ENCODE assay signal across 12 cellular contexts in the genomic region with DNA sequence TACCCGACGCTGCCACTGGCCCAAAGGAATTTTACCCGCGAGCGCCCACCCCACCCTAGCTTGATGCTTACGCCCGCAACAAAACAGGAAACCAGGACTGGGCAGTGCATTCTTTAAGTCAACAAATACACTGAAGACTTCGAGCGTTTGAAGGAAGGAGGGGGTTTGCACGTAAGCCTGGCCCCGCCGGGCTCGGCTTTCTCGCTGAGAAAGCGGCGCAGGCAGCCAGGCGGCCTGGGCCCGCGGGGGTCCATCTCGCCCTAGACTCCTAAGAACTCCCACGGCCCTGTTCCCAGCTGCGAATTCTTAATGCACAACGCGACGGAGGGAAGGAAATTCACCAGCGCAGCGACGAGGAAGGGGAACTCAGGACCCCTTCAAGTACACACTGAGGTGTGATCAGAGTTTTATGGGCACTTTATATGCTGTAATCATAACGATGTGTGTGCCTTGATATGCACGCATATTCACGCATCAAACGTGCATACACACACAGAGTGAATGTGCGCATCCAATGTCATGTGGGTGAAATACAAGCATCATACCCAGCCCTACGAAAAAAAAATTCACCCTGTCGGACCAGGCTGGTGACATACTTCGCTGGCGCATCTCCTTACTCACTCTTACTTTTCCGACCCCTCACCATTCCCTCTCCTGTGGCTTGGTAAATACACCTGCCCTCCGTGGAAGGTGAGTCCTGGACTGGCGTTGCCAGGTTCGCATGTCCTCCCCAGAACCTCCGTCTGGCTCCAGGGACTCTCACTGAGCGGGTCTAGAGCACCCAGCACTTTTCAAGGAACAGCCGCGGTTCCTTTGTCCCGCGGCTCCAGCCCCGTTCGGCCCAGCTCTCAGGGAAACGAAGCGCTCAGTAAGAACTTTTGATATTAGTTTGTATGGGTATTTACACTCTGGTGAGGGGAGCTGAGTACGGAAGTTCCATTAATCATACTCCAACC. TPM values are rescaled to one million over a fixed set of nuclear protein-coding genes. Genes with fewer than 3 reads are reported as not detected.
DNase-seq lines count a peak whose midpoint lies in the region; ATAC-seq and TF ChIP-seq lines count a peak whose summit lies in the region.
"Had no signal": no experiment of that assay in that cellular context is flagged by ENCODE, and none has a peak within 500 bp of the region (broad histone marks: within the 10 kb centered on the region; RNA-seq: fewer than 3 reads in every experiment).

No MANE protein-coding gene starts in this region.

- H3K27me3 ChIP-seq in GM23248 (replicated peaks; ENCODE audit: insufficient read depth) (peaks cover 28% of the 10 kb centered on the region), neural progenitor cell (peaks cover 100% of the 10 kb centered on the region), heart left ventricle (peaks cover 58 to 99% (median 94%) of the 10 kb centered on the region in 9 donors)

- H3K4me1 ChIP-seq in GM23248 (ENCODE audit: insufficient read depth) (no peaks in the 10 kb centered on the region), neural progenitor cell (peaks cover 11% of the 10 kb centered on the region), heart left ventricle (peaks cover 0 to 36% (median 14%) of the 10 kb centered on the region in 12 donors)

- H3K9me3 Mint-ChIP-seq in neural progenitor cell = peaks cover 13% of the 10 kb centered on the region

- H4K20me1 ChIP-seq in GM23248 (ENCODE audit: insufficient read depth) (no peaks in the 10 kb centered on the region), neural progenitor cell (ENCODE audit: low read depth) (peaks cover 96% of the 10 kb centered on the region)

- no peaks in the 10 kb centered on the region for H3K36me3 Mint-ChIP-seq in neural progenitor cell

- intact Hi-C loops in heart left ventricle (cut with DNase I) = loop anchor here in 6 of 10 donors (5.0 to 10.0 kb wide), 4 partner anchors 369 to 712 kb away; no protein-coding TSS in a partner anchor

- ATAC-seq in heart left ventricle = no peak
- no peak for ATAC-seq in esophagus mucosa

- H3K27me3 Mint-ChIP-seq in neural progenitor cell (ENCODE audit: insufficient read depth, low read depth) = peaks cover 95% of the 10 kb centered on the region

- peak overlapping the region; percentile 76 for H2AFZ ChIP-seq in GM23248
- H2AFZ ChIP-seq in neural progenitor cell (replicated peaks) = no peak overlapping the region

- H3K79me2 ChIP-seq in GM23248 (ENCODE audit: insufficient read depth) = no peaks in the 10 kb centered on the region
- no peaks in the 10 kb centered on the region for H3K79me2 ChIP-seq in neural progenitor cell (ENCODE audit: low read depth)

- H3K27ac ChIP-seq in GM23248 (no peak overlapping the region), neural progenitor cell (no peak overlapping the region), heart left ventricle (no peak overlapping the region), caudate nucleus (ENCODE audit: low read depth, low read length) (no peak overlapping the region)
- H3K27ac ChIP-seq: brain microvascular endothelial cell had no signal

- H3K9ac ChIP-seq in GM23248 (peak overlapping the region; percentile 13; the same call in 1 of the 2 replicates), neural progenitor cell (no peak overlapping the region)

- peak overlapping the region; percentile 78 for H3K4me3 ChIP-seq in AG09309 (ENCODE audit: control insufficient read depth, low read depth, low read length)
- H3K4me3 ChIP-seq in GM23248 = peak overlapping the region; percentile 61
- H3K4me3 ChIP-seq in neural progenitor cell = peak overlapping the region; percentile 2
- H3K4me3 ChIP-seq in heart left ventricle = peak overlapping the region in 1 of 12 donors; percentile 34

- H3K4me2 ChIP-seq in GM23248 (ENCODE audit: unreplicated experiment) (peak overlapping the region; percentile 69), neural progenitor cell (peak overlapping the region; percentile 12)

- H3K4me3 Mint-ChIP-seq in neural progenitor cell = peak overlapping the region; percentile 1

- TF ChIP-seq CTCF in AG09309 (IDR thresholded peaks at IDR 0.05; ENCODE audit: control insufficient read depth, insufficient read depth, low read depth, low read length, missing control alignments) = peak; percentile 3
- TF ChIP-seq CTCF in neural progenitor cell (IDR thresholded peaks at IDR 0.05) = peak; percentile 3
- TF ChIP-seq CTCF in heart left ventricle (IDR thresholded peaks at IDR 0.05) = no peak

- 43 to 50% methylated on average over 52 of the region's 52 CpGs for WGBS in GM23248 (ENCODE audit: low coverage in 1 of 2, low lambda C conversion rate in 2 of 2, missing lambda C conversion rate in 2 of 2), 2 experiments
- 5 to 9% (median 7%) methylated on average over 47 to 52 of the region's 52 CpGs for WGBS in heart left ventricle, 4 donors

- H3F3A ChIP-seq in GM23248 (ENCODE audit: insufficient read depth) (peaks cover 5% of the 10 kb centered on the region; the same call in 1 of the 2 replicates), neural progenitor cell (ENCODE audit: low read depth) (peaks cover 12% of the 10 kb centered on the region)

- DNase-seq in AG09309 (ENCODE audit: low read depth) (no peak), GM23248 (peak; percentile 18), ecto neural progenitor cell (ENCODE audit: low spot score) (peak; percentile 52), neural progenitor cell (ENCODE audit: low spot score) (peak; percentile 74), NCI-H82 treated with DMSO at 0.1 percent for 48 hours (lab: John Stamatoyannopoulos, UW; ENCODE audit: unreplicated experiment) (no peak), heart left ventricle (no peak), caudate nucleus (lab: John Stamatoyannopoulos, UW) (no peak)
- DNase-seq: brain microvascular endothelial cell, DMS 273 treated with DMSO at 0.1 percent for 48 hours, NCI-H1048 had no signal

- H3K4me1 Mint-ChIP-seq in neural progenitor cell = peaks cover 9% of the 10 kb centered on the region

- no peak overlapping the region for H3K27ac Mint-ChIP-seq in neural progenitor cell

- H3K9me3 ChIP-seq in GM23248 (ENCODE audit: low read depth) = no peaks in the 10 kb centered on the region
- H3K9me3 ChIP-seq in neural progenitor cell (ENCODE audit: low read depth) = no peaks in the 10 kb centered on the region
- no peaks in the 10 kb centered on the region for H3K9me3 ChIP-seq in heart left ventricle

- H3K9me2 ChIP-seq in GM23248 (ENCODE audit: insufficient read depth) = no peaks in the 10 kb centered on the region

- in situ Hi-C loops in GM23248 (cut with MboI) = loop anchor here (10.0 kb wide), 3 partner anchors 379 to 719 kb away; no protein-coding TSS in a partner anchor

- H3K36me3 ChIP-seq in GM23248 (ENCODE audit: low read depth) (no peaks in the 10 kb centered on the region), neural progenitor cell (no peaks in the 10 kb centered on the region), heart left ventricle (no peaks in the 10 kb centered on the region)
- H3K36me3 ChIP-seq: brain microvascular endothelial cell had no signal

- no peak for TF ChIP-seq POLR2A in heart left ventricle (IDR thresholded peaks at IDR 0.05)

RNA-seq across cellular contexts. Expression of a gene that starts 5.7 kb away (rescaled TPM):
- total RNA-seq in GM23248 (2014; rRNA removed; shearing (Covaris generic)) = 0.13 and 0.43 TPM in 2 replicates
- 0.13 and 0.15 TPM in 2 replicates for polyA plus RNA-seq in GM23248 (2016; fragmentation: Nextera tagmentation; extraction: Ambion mirVana)
- total RNA-seq in neural progenitor cell (ENCODE audit: low replicate concordance) = not detected in 2 replicates
- total RNA-seq in heart left ventricle = not detected
- not detected for polyA plus RNA-seq in heart left ventricle
- total RNA-seq in esophagus mucosa = not detected
- total RNA-seq: liver had no signal

RNA-seq across cellular contexts. Expression of a gene that starts 20.6 kb away (rescaled TPM):
- 8.3 and 10.5 TPM in 2 replicates for total RNA-seq in GM23248 (2014; rRNA removed; shearing (Covaris generic))
- 8.0 and 8.4 TPM in 2 replicates for polyA plus RNA-seq in GM23248 (2016; fragmentation: Nextera tagmentation; extraction: Ambion mirVana)
- not detected in 2 replicates for total RNA-seq in neural progenitor cell (ENCODE audit: low replicate concordance)
- not detected for total RNA-seq in heart left ventricle
- polyA plus RNA-seq in heart left ventricle = not detected
- total RNA-seq in esophagus mucosa = not detected
- total RNA-seq: liver had no signal
- polyA plus RNA-seq: liver had no signal

RNA-seq across cellular contexts. Expression of a gene that starts 31.5 kb away (rescaled TPM):
- 27.4 and 29.3 TPM in 2 replicates for total RNA-seq in GM23248 (2014; rRNA removed; shearing (Covaris generic))
- polyA plus RNA-seq in GM23248 (2016; fragmentation: Nextera tagmentation; extraction: Ambion mirVana) (27.1 and 28.0 TPM in 2 replicates), heart left ventricle (under 1 TPM in 1 of 2 donors, not detected in 1; 0.06 TPM)
- total RNA-seq in neural progenitor cell (ENCODE audit: low replicate concordance) (not detected in 2 replicates), heart left ventricle (under 1 TPM in 2 of 9 donors, not detected in 7; 0.18 to 0.36 TPM), esophagus mucosa (1.1 TPM)

RNA-seq across cellular contexts. Expression of a gene that starts 37.0 kb away (rescaled TPM):
- not detected in 2 replicates for total RNA-seq in GM23248 (2014; rRNA removed; shearing (Covaris generic))
- polyA plus RNA-seq in GM23248 (2016; fragmentation: Nextera tagmentation; extraction: Ambion mirVana) (not detected in 2 replicates), heart left ventricle (not detected)
- total RNA-seq in neural progenitor cell (ENCODE audit: low replicate concordance) (not detected in 2 replicates), heart left ventricle (not detected), esophagus mucosa (not detected)
- total RNA-seq: liver had no signal
- polyA plus RNA-seq: liver had no signal

RNA-seq across cellular contexts. Expression of a gene that starts 40.3 kb away (rescaled TPM):
- total RNA-seq in GM23248 (2014; rRNA removed; shearing (Covaris generic)) = 32.1 and 43.7 TPM in 2 replicates
- polyA plus RNA-seq in GM23248 (2016; fragmentation: Nextera tagmentation; extraction: Ambion mirVana) (26.9 and 28.3 TPM in 2 replicates), heart left ventricle (not detected)
- total RNA-seq in neural progenitor cell (ENCODE audit: low replicate concordance) (not detected in 2 replicates), heart left ventricle (under 1 TPM in 1 of 9 donors, not detected in 8; 0.29 TPM), esophagus mucosa (1.7 TPM)

Comparison
In these comparisons a context has a peak if more than half of its experiments do, and no peak if none do; other contexts are left out.
1. DNase-seq: peak in GM23248 (single experiment), ecto neural progenitor cell (single experiment) and neural progenitor cell (single experiment); none in AG09309 (single experiment), NCI-H82 treated with DMSO at 0.1 percent for 48 hours (single experiment), heart left ventricle (0 of 5) and caudate nucleus (0 of 61).
2. CTCF ChIP-seq: peak in AG09309 (single experiment) and neural progenitor cell (single experiment); none in heart left ventricle (0 of 12).
3. RNA of a gene that starts 31.5 kb away (total RNA-seq): 27.4 to 29.3 TPM in GM23248; 1.1 TPM in esophagus mucosa (single experiment), 0.18 to 0.36 TPM in heart left ventricle and not detected in neural progenitor cell; every median in the first group is over 10 times any median in the second.